ENCODE assay signal across 20 cellular contexts in genomic region chr3:31776016-31776415, GRCh38.
"Had no signal": no experiment of that assay in that cellular context is flagged by ENCODE, and none has a peak within 500 bp of the region (broad histone marks: within the 10 kb centered on the region; RNA-seq: fewer than 3 reads in every experiment).

No MANE protein-coding gene starts in this region.

- H3K9me3 Mint-ChIP-seq: activated CD4-positive, alpha-beta memory T cell treated with anti-CD3 and anti-CD28 coated beads for 36 hours; activated T-cell treated with anti-CD3 and anti-CD28 coated beads, Interleukin-2, amount 50 U/mL, for 24 hours; effector memory CD8-positive, alpha-beta T cell; natural killer cell treated with Interleukin-12 subunit alpha and Interleukin-12 subunit beta and Interleukin-15 and Interleukin-18, amount 100 ng/mL, for 72 hours had no signal

- H3K4me3 ChIP-seq: left ventricle myocardium inferior, smooth muscle cell, transverse colon, vagina had no signal

- H3K4me1 ChIP-seq: left ventricle myocardium inferior, transverse colon had no signal

- H3K27ac Mint-ChIP-seq: activated CD4-positive, alpha-beta memory T cell treated with anti-CD3 and anti-CD28 coated beads for 36 hours; activated CD4-positive, alpha-beta T cell treated with anti-CD3 and anti-CD28 coated beads for 36 hours; activated naive CD8-positive, alpha-beta T cell; activated T-cell treated with anti-CD3 and anti-CD28 coated beads, Interleukin-2, amount 50 U/mL, for 24 hours; effector memory CD8-positive, alpha-beta T cell; natural killer cell treated with Interleukin-12 subunit alpha and Interleukin-12 subunit beta and Interleukin-15 and Interleukin-18, amount 100 ng/mL, for 72 hours; progenitor cell of endocrine pancreas had no signal

- H3K27me3 Mint-ChIP-seq: activated naive CD8-positive, alpha-beta T cell; progenitor cell of endocrine pancreas had no signal

- H3K4me2 ChIP-seq: smooth muscle cell had no signal

- H3K27me3 ChIP-seq: transverse colon, vagina had no signal

- H3K36me3 ChIP-seq: left ventricle myocardium inferior, transverse colon, vagina had no signal

- H3K27ac ChIP-seq: left ventricle myocardium inferior, transverse colon, vagina had no signal

- H3K4me3 Mint-ChIP-seq: activated CD4-positive, alpha-beta memory T cell treated with anti-CD3 and anti-CD28 coated beads for 36 hours; activated CD4-positive, alpha-beta T cell treated with anti-CD3 and anti-CD28 coated beads for 36 hours; activated naive CD8-positive, alpha-beta T cell; activated T-cell treated with anti-CD3 and anti-CD28 coated beads, Interleukin-2, amount 50 U/mL, for 24 hours; effector memory CD8-positive, alpha-beta T cell; natural killer cell treated with Interleukin-12 subunit alpha and Interleukin-12 subunit beta and Interleukin-15 and Interleukin-18, amount 100 ng/mL, for 72 hours had no signal

- FAIRE-seq: kidney had no signal

- DNase-seq: activated CD4-positive, alpha-beta memory T cell treated with anti-CD3 and anti-CD28 coated beads for 36 hours; activated CD4-positive, alpha-beta T cell treated with anti-CD3 and anti-CD28 coated beads for 36 hours; activated effector memory CD4-positive, alpha-beta T cell treated with Interleukin-2 at 50 U/mL for 16 hours; activated T-cell treated with anti-CD3 and anti-CD28 coated beads, Interleukin-2, amount 50 U/mL, for 24 hours; dermis blood vessel endothelial cell; effector memory CD8-positive, alpha-beta T cell; hippocampal formation; kidney; left ventricle myocardium inferior; mesenchymal stem cell; right cardiac atrium; stimulated activated CD4-positive, alpha-beta T cell treated with anti-CD3 and anti-CD28 coated beads, Interleukin-4, amount 100 ng/mL, for 4 hours; stimulated activated CD8-positive, alpha-beta memory T cell treated with anti-CD3 and anti-CD28 coated beads, Interleukin-4, amount 100 ng/mL, for 48 hours; stimulated activated naive CD8-positive, alpha-beta T cell treated with anti-CD3 and anti-CD28 coated beads, Interleukin-15, Interleukin-2, amounts not matched to agents 100 U/mL and 50 U/mL, for 24 hours; transverse colon had no signal

- ATAC-seq: activated CD4-positive, alpha-beta T cell treated with anti-CD3 and anti-CD28 coated beads for 36 hours; effector memory CD8-positive, alpha-beta T cell; natural killer cell treated with Interleukin-12 subunit alpha and Interleukin-12 subunit beta and Interleukin-15 and Interleukin-18, amount 100 ng/mL, for 72 hours; right cardiac atrium; stimulated activated naive CD8-positive, alpha-beta T cell treated with anti-CD3 and anti-CD28 coated beads, Interleukin-15, Interleukin-2, amounts not matched to agents 100 U/mL and 50 U/mL, for 24 hours had no signal
